2 cellular contexts compared by ENCODE assay signal in the genomic region with DNA sequence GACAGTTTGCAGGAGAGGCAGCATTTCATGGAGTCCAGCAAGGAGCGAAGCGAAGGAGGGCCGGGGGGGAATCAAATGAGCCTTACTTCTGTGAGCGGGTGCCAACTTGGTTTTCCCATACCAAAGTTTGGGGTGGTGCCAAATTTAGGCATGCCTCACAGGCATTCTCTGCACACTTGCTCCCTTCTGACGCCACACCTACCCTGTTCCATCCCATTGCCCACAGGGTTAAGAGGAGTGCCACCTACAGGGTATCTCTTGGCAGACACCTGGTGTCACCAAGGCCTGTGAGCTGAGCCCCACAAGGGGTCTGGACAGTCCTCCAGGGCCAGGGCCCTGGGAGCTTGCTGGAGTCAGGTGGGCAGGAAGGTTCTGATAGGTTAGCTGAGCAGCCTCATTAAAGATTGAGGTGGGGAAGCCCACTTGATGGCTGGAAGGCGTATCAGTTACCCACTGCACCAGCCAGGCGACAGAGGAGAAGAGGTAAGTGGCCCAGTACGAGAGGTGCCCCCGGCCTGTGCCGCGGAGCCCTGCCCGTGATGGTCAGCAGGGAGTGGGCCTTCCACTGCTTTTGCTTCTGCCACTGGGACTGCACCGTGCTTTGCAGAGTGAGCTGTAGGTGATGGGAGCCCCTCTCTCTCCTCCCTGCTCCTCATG.
TF ChIP-seq lines count a peak whose summit lies in the region.

No MANE protein-coding gene starts in this region.

TF ChIP-seq in GM12891, 5 proteins besides CTCF, POLR2A, EP300 and RAD21:
- TF ChIP-seq POU2F2 (IDR thresholded peaks at IDR 0.05; ENCODE audit: low read depth, low read length) (no peak), POLR2AphosphoS5 (IDR thresholded peaks at IDR 0.05; ENCODE audit: low read depth, low read length) (no peak)

TF ChIP-seq in GM12878, 131 proteins besides CTCF, POLR2A, EP300 and RAD21:
- 0 out of 2 replicates have a peak, but pooled peaks have one; percentile 11 for TF ChIP-seq POLR2AphosphoS2 (IDR thresholded peaks at IDR 0.05; ENCODE audit: low read depth, low read length)
- TF ChIP-seq SIN3A (IDR thresholded peaks at IDR 0.05; ENCODE audit: low read depth, low read length), result no peak
- TF ChIP-seq PML (IDR thresholded peaks at IDR 0.05; ENCODE audit: low read length), result no peak
- no peak for TF ChIP-seq RB1 (IDR thresholded peaks at IDR 0.05; ENCODE audit: borderline replicate concordance)
